8 cellular contexts compared by ENCODE assay signal in the genomic region with DNA sequence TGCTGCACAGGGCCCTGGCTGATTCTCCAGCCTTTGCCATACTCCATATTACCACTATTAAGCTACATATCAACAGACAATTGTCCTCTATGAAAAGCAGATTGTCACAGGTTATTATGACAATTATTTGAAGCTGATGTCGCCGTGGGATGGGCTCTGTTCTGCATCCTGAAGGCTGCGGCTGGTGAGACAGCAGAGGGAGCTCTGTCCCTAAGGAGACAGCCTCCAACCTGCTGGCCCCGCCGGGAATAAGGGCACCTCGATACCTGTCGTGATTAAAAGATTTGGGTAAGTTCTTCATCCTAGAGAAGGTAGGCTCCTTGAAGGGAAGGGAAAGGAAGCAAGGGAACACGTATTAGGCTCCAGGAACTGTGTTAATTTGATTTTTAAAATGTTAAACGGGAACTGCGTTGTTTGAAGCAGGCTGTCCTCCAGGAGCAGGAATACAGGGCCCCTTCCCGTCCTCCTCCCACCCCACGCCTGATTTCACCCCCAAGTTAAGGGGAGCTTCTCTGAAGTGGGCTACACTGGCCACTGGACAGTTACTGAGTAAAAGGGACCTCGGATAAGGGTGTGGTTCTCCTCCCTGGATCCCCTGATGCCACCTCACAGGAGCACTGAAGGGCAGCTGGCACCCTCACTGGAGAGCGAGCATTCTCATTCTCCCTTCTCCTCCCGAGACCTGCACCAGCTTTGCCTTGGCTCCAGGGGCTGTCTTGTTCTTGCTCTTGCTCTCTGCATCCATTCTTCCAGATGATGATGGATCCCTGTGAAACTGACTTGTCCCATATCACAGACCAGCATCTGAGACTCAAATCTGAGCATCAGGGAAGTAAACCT. TPM values are rescaled to one million over a fixed set of nuclear protein-coding genes. Genes with fewer than 3 reads are reported as not detected.
DNase-seq lines count a peak whose midpoint lies in the region; ATAC-seq and TF ChIP-seq lines count a peak whose summit lies in the region.

No MANE protein-coding gene starts in this region.

- no peak overlapping the region for H2BK12ac ChIP-seq in mesenchymal stem cell (ENCODE audit: low read length in 2 of 2)

- H3K4me3 ChIP-seq in HAP-1 (no peak overlapping the region), mesenchymal stem cell (ENCODE audit: insufficient read depth in 1 of 2, low read depth in 1 of 2, low read length in 2 of 2) (no peak overlapping the region), thoracic aorta (peak overlapping the region; percentile 56)

- no peaks in the 10 kb centered on the region for H3K27me3 ChIP-seq in HAP-1 (ENCODE audit: low read depth)
- peaks cover 0 to 8% of the 10 kb centered on the region in 2 experiments for H3K27me3 ChIP-seq in mesenchymal stem cell (ENCODE audit: control insufficient read depth in 1 of 2, insufficient read depth in 1 of 2, low read length in 2 of 2)
- no peaks in the 10 kb centered on the region for H3K27me3 ChIP-seq in thoracic aorta (replicated peaks; ENCODE audit: insufficient read depth)

- H3K27ac ChIP-seq in mesenchymal stem cell (ENCODE audit: low read length, poor library complexity, severe bottlenecking) (no peak overlapping the region), thoracic aorta (no peak overlapping the region)

- H4K8ac ChIP-seq in mesenchymal stem cell (ENCODE audit: low read length) = no peak overlapping the region

- H3K79me1 ChIP-seq in mesenchymal stem cell (replicated peaks; ENCODE audit: low read length, poor library complexity, severe bottlenecking) = no peaks in the 10 kb centered on the region

- no peak overlapping the region for H2BK120ac ChIP-seq in mesenchymal stem cell (ENCODE audit: low read depth, low read length)

- H2AFZ ChIP-seq in mesenchymal stem cell (ENCODE audit: low read depth, low read length) = peak overlapping the region; percentile 36

- no peak overlapping the region for H2AK5ac ChIP-seq in mesenchymal stem cell (ENCODE audit: low read length, severe bottlenecking)

- ATAC-seq in thoracic aorta (ENCODE audit: insufficient number of reproducible peaks, low FRiP score, low read depth) = peak; percentile 34
- ATAC-seq in HG03159 (IDR thresholded peaks at IDR 0.05; ENCODE audit: unreplicated experiment) = no peak
- no peak for ATAC-seq in GM18909 (IDR thresholded peaks at IDR 0.05; ENCODE audit: poor library complexity, unreplicated experiment)

- no peak overlapping the region for H3K23ac ChIP-seq in mesenchymal stem cell (ENCODE audit: low read length in 2 of 2)

- no peak overlapping the region for H3K4ac ChIP-seq in mesenchymal stem cell (ENCODE audit: low read depth in 1 of 2, low read length in 2 of 2)

- TF ChIP-seq CTCF in thoracic aorta (IDR thresholded peaks at IDR 0.05) = peak; percentile 50

- no peak overlapping the region for H4K91ac ChIP-seq in mesenchymal stem cell (ENCODE audit: low read length)

- H3K9me3 ChIP-seq in HAP-1 (0 out of 2 replicates have a peak, but pooled peaks cover 5% of the 10 kb centered on the region), mesenchymal stem cell (ENCODE audit: control insufficient read depth, low read length) (no peaks in the 10 kb centered on the region), thoracic aorta (no peaks in the 10 kb centered on the region)

- in situ Hi-C loops in HAP-1 (cut with MboI; ENCODE audit: low sequenced_read_pairs) = no loop called here

- no peak overlapping the region for H2BK5ac ChIP-seq in mesenchymal stem cell (ENCODE audit: low read depth, low read length, poor library complexity, severe bottlenecking)

- no peak overlapping the region for H3K9ac ChIP-seq in mesenchymal stem cell (ENCODE audit: low read length)

- H3K36me3 ChIP-seq in HAP-1 (replicated peaks) (no peaks in the 10 kb centered on the region), mesenchymal stem cell (ENCODE audit: control insufficient read depth in 1 of 2, insufficient read depth in 2 of 2, low read depth in 1 of 2, low read length in 2 of 2) (no peaks in the 10 kb centered on the region), thoracic aorta (no peaks in the 10 kb centered on the region)

- H3K4me1 ChIP-seq in HAP-1 (no peaks in the 10 kb centered on the region), mesenchymal stem cell (ENCODE audit: control insufficient read depth, insufficient read depth, low read depth, low read length) (no peaks in the 10 kb centered on the region), thoracic aorta (ENCODE audit: control insufficient read depth in 1 of 2, low read depth in 2 of 2) (peaks cover 0 to 7% of the 10 kb centered on the region in 2 donors)

- 34% methylated on average over 13 of the region's 15 CpGs for WGBS in mesenchymal stem cell

- no peak overlapping the region for H3K14ac ChIP-seq in mesenchymal stem cell (ENCODE audit: low read length in 2 of 2)

- peak in 8 of 14 donors; percentile 7 to 62 (median 14) for DNase-seq in C1 segment of cervical spinal cord (lab: John Stamatoyannopoulos, UW)
- DNase-seq in HAP-1 (ENCODE audit: low spot score in 2 of 2) = peak; percentile 11 to 65
- peak; percentile 21 for DNase-seq in T-helper 9 cell
- peak; percentile 15 to 55 for DNase-seq in dermis microvascular lymphatic vessel endothelial cell (ENCODE audit: low read depth in 2 of 2)
- peak; percentile 37 for DNase-seq in mesenchymal stem cell
- no peak for DNase-seq in thoracic aorta (ENCODE audit: low spot score)

- H3K18ac ChIP-seq in mesenchymal stem cell (ENCODE audit: low read depth in 1 of 2, low read length in 2 of 2) = no peak overlapping the region

- no peak overlapping the region for H2BK15ac ChIP-seq in mesenchymal stem cell (ENCODE audit: low read depth, poor library complexity, severe bottlenecking)

- H3K4me2 ChIP-seq in mesenchymal stem cell (ENCODE audit: low read length, poor library complexity, severe bottlenecking) = no peak overlapping the region

RNA-seq across cellular contexts. Expression of gene TIAL1, which starts 11.8 kb away (rescaled TPM):
- total RNA-seq in dermis microvascular lymphatic vessel endothelial cell = 14.0 and 20.0 TPM in 2 replicates
- 78.9 TPM for polyA plus RNA-seq in mesenchymal stem cell (2013, experiment 1 of 2)
- polyA plus RNA-seq in mesenchymal stem cell (2013, experiment 2 of 2) = 81.0 TPM
- 10 to 100 TPM; 72.4 to 79.5 TPM for total RNA-seq in thoracic aorta

RNA-seq across cellular contexts. Expression of gene BAG3, which starts 42.6 kb away (rescaled TPM):
- total RNA-seq in dermis microvascular lymphatic vessel endothelial cell (4.9 and 8.3 TPM in 2 replicates), thoracic aorta (10 to 100 TPM; 48.9 to 87.6 TPM)
- 66.0 TPM for polyA plus RNA-seq in mesenchymal stem cell (2013, experiment 1 of 2)
- polyA plus RNA-seq in mesenchymal stem cell (2013, experiment 2 of 2) = 65.0 TPM
